28 cellular contexts compared by ENCODE assay signal in the genomic region with DNA sequence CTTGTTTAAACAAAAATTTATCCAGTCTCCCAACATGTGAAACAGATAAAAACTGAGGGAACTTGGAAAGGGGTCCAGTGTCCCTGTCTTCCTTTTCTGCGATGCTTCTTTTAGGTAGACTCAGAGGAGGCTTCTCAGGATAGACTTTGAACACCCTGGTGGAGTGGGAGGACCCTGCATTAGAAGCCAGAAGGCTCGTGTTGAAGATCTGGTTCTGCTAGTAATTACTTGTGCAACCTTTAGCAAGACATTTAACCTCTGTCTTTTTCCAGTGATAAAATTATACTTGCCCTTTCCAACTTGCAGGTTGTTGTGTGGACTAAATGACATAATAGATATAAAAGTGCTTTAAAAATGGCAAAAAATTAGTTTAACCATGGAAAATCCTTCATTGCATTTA.
"Had no signal": no experiment of that assay in that cellular context is flagged by ENCODE, and none has a peak within 500 bp of the region (broad histone marks: within the 10 kb centered on the region; RNA-seq: fewer than 3 reads in every experiment).

No MANE protein-coding gene starts in this region.

- H3K4me3 ChIP-seq: ascending aorta, breast epithelium, cardiac muscle cell, colonic mucosa, esophagus muscularis mucosa, gastrocnemius medialis, heart left ventricle had no signal

- H3K27ac ChIP-seq: ascending aorta, breast epithelium, cardiac muscle cell, colonic mucosa, esophagus muscularis mucosa, foreskin keratinocyte, gastrocnemius medialis, heart left ventricle had no signal

- ATAC-seq: activated CD4-positive, alpha-beta T cell treated with anti-CD3 and anti-CD28 coated beads for 36 hours; activated CD8-positive, alpha-beta T cell treated with anti-CD3 and anti-CD28 coated beads, Interleukin-2, amount 10 ng/mL, durations not matched to agents 7 days and 5 days; activated naive CD4-positive, alpha-beta T cell treated with anti-CD3 and anti-CD28 coated beads, Interleukin-2, amount 50 U/mL, for 72 hours; activated T-cell treated with anti-CD3 and anti-CD28 coated beads, Interleukin-2, amount 50 U/mL, for 72 hours; foreskin keratinocyte; gastrocnemius medialis; heart left ventricle had no signal

- H3K9me3 ChIP-seq: colonic mucosa had no signal

- DNase-seq: activated CD4-positive, alpha-beta memory T cell treated with anti-CD3 and anti-CD28 coated beads for 36 hours; activated CD4-positive, alpha-beta T cell treated with anti-CD3 and anti-CD28 coated beads for 36 hours; activated CD4-positive, alpha-beta T cell treated with anti-CD3 and anti-CD28 coated beads, Interleukin-2, amount 10 ng/mL, durations not matched to agents 24 days and 14 days; activated CD4-positive, CD25-positive, alpha-beta regulatory T cell; activated CD4-positive, CD25-positive, alpha-beta regulatory T cell treated with anti-CD3 and anti-CD28 coated beads, Interleukin-2, amount 50 U/mL, for 72 hours; activated CD8-positive, alpha-beta memory T cell treated with anti-CD3 and anti-CD28 coated beads, Interleukin-2, amount 50 U/mL, for 48 hours; activated CD8-positive, alpha-beta T cell treated with anti-CD3 and anti-CD28 coated beads, Interleukin-2, amount 10 ng/mL, durations not matched to agents 7 days and 5 days; activated gamma-delta T cell; activated naive CD4-positive, alpha-beta T cell; activated naive CD4-positive, alpha-beta T cell treated with anti-CD3 and anti-CD28 coated beads, Interleukin-2, amount 10 ng/mL, durations not matched to agents 7 days and 5 days; activated naive CD8-positive, alpha-beta T cell treated with anti-CD3 and anti-CD28 coated beads, Interleukin-2, amount 10 ng/mL, durations not matched to agents 7 days and 5 days; activated T-cell treated with anti-CD3 and anti-CD28 coated beads for 4 hours; activated T-cell treated with anti-CD3 and anti-CD28 coated beads, Interleukin-2, amount 50 U/mL, for 24 hours; activated T-cell treated with anti-CD3 and anti-CD28 coated beads, Interleukin-2, amount 50 U/mL, for 72 hours; central memory CD4-positive, alpha-beta T cell; cerebellar nuclear complex; colonic mucosa; effector CD8-positive, alpha-beta T cell; foreskin keratinocyte; gastrocnemius medialis; glutamatergic neuron; heart left ventricle; T-helper 2 cell had no signal

- H3K4me1 ChIP-seq: ascending aorta, colonic mucosa, foreskin keratinocyte, gastrocnemius medialis, heart left ventricle had no signal

- H3K36me3 ChIP-seq: ascending aorta, breast epithelium, cardiac muscle cell, colonic mucosa, esophagus muscularis mucosa, gastrocnemius medialis, heart left ventricle had no signal

- H3K27me3 ChIP-seq: ascending aorta, breast epithelium, cardiac muscle cell, colonic mucosa, foreskin keratinocyte, gastrocnemius medialis had no signal
